In the genomic region with DNA sequence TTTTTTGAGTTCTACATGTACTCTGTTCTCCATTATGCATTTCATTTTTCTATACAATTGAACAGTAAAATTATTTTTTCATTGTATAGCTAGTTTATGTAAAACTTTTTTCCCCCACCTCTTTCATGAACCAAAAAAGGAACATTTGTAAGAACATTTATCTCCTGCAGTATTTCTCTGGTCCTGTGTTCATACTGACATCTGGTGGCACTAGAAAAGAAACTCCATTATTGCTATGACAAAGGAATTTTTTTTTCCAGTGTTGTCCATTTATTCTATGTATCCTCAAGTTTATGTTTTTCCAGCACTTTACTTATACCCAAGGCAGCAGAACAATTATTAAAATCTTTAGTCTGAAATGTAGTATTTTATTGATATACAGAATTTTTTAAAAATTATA, we compare ENCODE assay signal across 7 cellular contexts. TPM values are rescaled to one million over a fixed set of nuclear protein-coding genes. Genes with fewer than 3 reads are reported as not detected.
A peak's percentile ranks its signal among the peaks of the same experiment; 100 is the strongest.
DNase-seq lines count a peak whose midpoint lies in the region; ATAC-seq and TF ChIP-seq lines count a peak whose summit lies in the region.

No MANE protein-coding gene starts in this region.

- no peak overlapping the region for H3K4me3 Mint-ChIP-seq in central memory CD8-positive, alpha-beta T cell
- no peak overlapping the region for H3K4me3 Mint-ChIP-seq in osteocyte (ENCODE audit: unreplicated experiment)

- no peak for DNase-seq in GM12865 (ENCODE audit: low read depth)
- DNase-seq in NCI-H2081 (lab: John Stamatoyannopoulos, UW) = peak; percentile 14 to 48
- no peak for DNase-seq in central memory CD8-positive, alpha-beta T cell (ENCODE audit: low spot score in 2 of 2)
- DNase-seq in osteocyte (ENCODE audit: extremely low spot score, unreplicated experiment) = no peak

- ATAC-seq in central memory CD8-positive, alpha-beta T cell (replicated peaks; ENCODE audit: extremely low read depth, poor library complexity, severe bottlenecking) = no peak
- no peak for ATAC-seq in HG03521 (IDR thresholded peaks at IDR 0.05; ENCODE audit: unreplicated experiment)
- no peak for ATAC-seq in HG03139 (IDR thresholded peaks at IDR 0.05; ENCODE audit: unreplicated experiment)
- no peak for ATAC-seq in HG03159 (IDR thresholded peaks at IDR 0.05; ENCODE audit: unreplicated experiment)

- peaks cover 14% of the 10 kb centered on the region for H3K4me1 Mint-ChIP-seq in central memory CD8-positive, alpha-beta T cell
- H3K4me1 Mint-ChIP-seq in osteocyte (ENCODE audit: unreplicated experiment) = peaks cover 31% of the 10 kb centered on the region

- TF ChIP-seq CTCF in GM12865 (IDR thresholded peaks at IDR 0.05; ENCODE audit: insufficient read depth, low read depth, low read length, missing control alignments) (peak; percentile 3), osteocyte (IDR thresholded peaks at IDR 0.05) (peak; percentile 67)

- peak overlapping the region; percentile 9 for H3K27ac Mint-ChIP-seq in central memory CD8-positive, alpha-beta T cell (ENCODE audit: low read depth)
- H3K27ac Mint-ChIP-seq in osteocyte (ENCODE audit: unreplicated experiment) = no peak overlapping the region

- no peaks in the 10 kb centered on the region for H3K9me3 Mint-ChIP-seq in central memory CD8-positive, alpha-beta T cell
- H3K9me3 Mint-ChIP-seq in osteocyte (ENCODE audit: unreplicated experiment) = peaks cover 4% of the 10 kb centered on the region

- no peak overlapping the region for H3K4me3 ChIP-seq in GM12865 (ENCODE audit: low read depth, low read length)

- no peaks in the 10 kb centered on the region for H3K36me3 Mint-ChIP-seq in central memory CD8-positive, alpha-beta T cell (ENCODE audit: insufficient read depth)
- H3K36me3 Mint-ChIP-seq in osteocyte (ENCODE audit: unreplicated experiment) = peaks cover 26% of the 10 kb centered on the region

- H3K27me3 Mint-ChIP-seq in central memory CD8-positive, alpha-beta T cell = no peaks in the 10 kb centered on the region
- H3K27me3 Mint-ChIP-seq in osteocyte (ENCODE audit: unreplicated experiment) = no peaks in the 10 kb centered on the region

RNA-seq across cellular contexts. Expression of a gene that starts 27.4 kb away (rescaled TPM):
- 1.5 and 2.2 TPM in 2 replicates for total RNA-seq in osteocyte

RNA-seq across cellular contexts. Expression of a gene that starts 46.6 kb away (rescaled TPM):
- total RNA-seq in osteocyte = 21.6 and 21.8 TPM in 2 replicates

RNA-seq across cellular contexts. Expression of a gene that starts 46.7 kb away (rescaled TPM):
- 50.6 and 57.0 TPM in 2 replicates for total RNA-seq in osteocyte

Comparison
In these comparisons a context has a peak if more than half of its experiments do, and no peak if none do; other contexts are left out.
1. DNase-seq: peak in NCI-H2081 (2 of 2); none in GM12865 (single experiment), central memory CD8-positive, alpha-beta T cell (0 of 2) and osteocyte (single experiment).